Comparison of ENCODE assay signal across 12 cellular contexts in genomic region chr3:4829031-4829394, GRCh38.
A peak's percentile ranks its signal among the peaks of the same experiment; 100 is the strongest.
DNase-seq lines count a peak whose midpoint lies in the region; ATAC-seq and TF ChIP-seq lines count a peak whose summit lies in the region.
"Had no signal": no experiment of that assay in that cellular context is flagged by ENCODE, and none has a peak within 500 bp of the region (broad histone marks: within the 10 kb centered on the region; RNA-seq: fewer than 3 reads in every experiment).

No MANE protein-coding gene starts in this region.

- H3K4me1 Mint-ChIP-seq in stimulated activated naive CD8-positive, alpha-beta T cell treated with anti-CD3 and anti-CD28 coated beads, Interleukin-15, Interleukin-2, amounts not matched to agents 100 ng/mL and 50 ng/mL, for 24 hours (ENCODE audit: low read depth), result peaks cover 98% of the 10 kb centered on the region
- peaks cover 56% of the 10 kb centered on the region for H3K4me1 Mint-ChIP-seq in nephron progenitor cell

- DNase-seq in stimulated activated naive CD8-positive, alpha-beta T cell treated with anti-CD3 and anti-CD28 coated beads, Interleukin-15, Interleukin-2, amounts not matched to agents 100 U/mL and 50 U/mL, for 24 hours, result no peak
- DNase-seq in Peyer's patch, result no peak
- no peak for DNase-seq in nephron progenitor cell
- no peak for DNase-seq in ureter (ENCODE audit: low spot score)
- DNase-seq in EL, result no peak
- DNase-seq: activated CD8-positive, alpha-beta memory T cell treated with anti-CD3 and anti-CD28 coated beads for 24 hours; MM.1S had no signal

- H3K4me3 ChIP-seq in Peyer's patch (no peak overlapping the region), gastroesophageal sphincter (no peak overlapping the region)
- H3K4me3 ChIP-seq: psoas muscle had no signal

- no peak for ATAC-seq in stimulated activated naive CD8-positive, alpha-beta T cell treated with anti-CD3 and anti-CD28 coated beads, Interleukin-15, Interleukin-2, amounts not matched to agents 100 U/mL and 50 U/mL, for 24 hours
- ATAC-seq in gastroesophageal sphincter, result no peak
- no peak for ATAC-seq in HG03460 (IDR thresholded peaks at IDR 0.05; ENCODE audit: unreplicated experiment)
- ATAC-seq: psoas muscle had no signal

- no peak for TF ChIP-seq POLR2A in Peyer's patch (IDR thresholded peaks at IDR 0.05)
- TF ChIP-seq POLR2A in gastroesophageal sphincter (IDR thresholded peaks at IDR 0.05), result no peak

- H3K36me3 Mint-ChIP-seq in stimulated activated naive CD8-positive, alpha-beta T cell treated with anti-CD3 and anti-CD28 coated beads, Interleukin-15, Interleukin-2, amounts not matched to agents 100 ng/mL and 50 ng/mL, for 24 hours (ENCODE audit: low read depth), result peaks cover 86% of the 10 kb centered on the region
- peaks cover 77% of the 10 kb centered on the region for H3K36me3 Mint-ChIP-seq in nephron progenitor cell (ENCODE audit: low read depth)

- H3K27me3 ChIP-seq in Peyer's patch (no peaks in the 10 kb centered on the region), gastroesophageal sphincter (no peaks in the 10 kb centered on the region)

- H3K36me3 ChIP-seq in Peyer's patch, result no peaks in the 10 kb centered on the region
- H3K36me3 ChIP-seq in gastroesophageal sphincter, result peaks cover 0 to 39% of the 10 kb centered on the region in 2 donors

- 43 to 88% methylated on average over 1 of the region's 1 CpG for WGBS in gastroesophageal sphincter (ENCODE audit: low coverage in 1 of 2), 2 donors

- H3K27ac Mint-ChIP-seq in stimulated activated naive CD8-positive, alpha-beta T cell treated with anti-CD3 and anti-CD28 coated beads, Interleukin-15, Interleukin-2, amounts not matched to agents 100 ng/mL and 50 ng/mL, for 24 hours, result peak overlapping the region; percentile 100
- no peak overlapping the region for H3K27ac Mint-ChIP-seq in nephron progenitor cell

- no peak for TF ChIP-seq CTCF in Peyer's patch (IDR thresholded peaks at IDR 0.05)
- no peak for TF ChIP-seq CTCF in gastroesophageal sphincter (IDR thresholded peaks at IDR 0.05)
- TF ChIP-seq CTCF in nephron progenitor cell (IDR thresholded peaks at IDR 0.05), result no peak

- no peak for TF ChIP-seq EP300 in gastroesophageal sphincter (IDR thresholded peaks at IDR 0.05)

- H3K4me1 ChIP-seq in Peyer's patch (peaks cover 14 to 52% (median 38%) of the 10 kb centered on the region in 4 donors), gastroesophageal sphincter (peaks cover 0 to 77% (median 42%) of the 10 kb centered on the region in 3 donors)

- no peaks in the 10 kb centered on the region for H3K9me3 ChIP-seq in Peyer's patch
- no peaks in the 10 kb centered on the region for H3K9me3 ChIP-seq in gastroesophageal sphincter
- H3K9me3 ChIP-seq: psoas muscle had no signal

- no peaks in the 10 kb centered on the region for H3K27me3 Mint-ChIP-seq in stimulated activated naive CD8-positive, alpha-beta T cell treated with anti-CD3 and anti-CD28 coated beads, Interleukin-15, Interleukin-2, amounts not matched to agents 100 ng/mL and 50 ng/mL, for 24 hours
- H3K27me3 Mint-ChIP-seq in nephron progenitor cell (ENCODE audit: low read depth, poor library complexity), result no peaks in the 10 kb centered on the region
- H3K27me3 Mint-ChIP-seq: dendritic cell treated with granulocyte-macrophage colony-stimulating factor and Interleukin-4, amounts not matched to agents 40 ng/mL and 50 ng/mL, for 4 days had no signal

- H3K27ac ChIP-seq in Peyer's patch, result peak overlapping the region in 3 of 4 donors; percentile 11 to 89 (median 89)
- H3K27ac ChIP-seq in gastroesophageal sphincter, result peak overlapping the region in 3 of 4 donors; percentile 69 to 84 (median 78)

- no peaks in the 10 kb centered on the region for H3K9me3 Mint-ChIP-seq in stimulated activated naive CD8-positive, alpha-beta T cell treated with anti-CD3 and anti-CD28 coated beads, Interleukin-15, Interleukin-2, amounts not matched to agents 100 ng/mL and 50 ng/mL, for 24 hours
- H3K9me3 Mint-ChIP-seq in nephron progenitor cell, result no peaks in the 10 kb centered on the region
- H3K9me3 Mint-ChIP-seq: dendritic cell treated with granulocyte-macrophage colony-stimulating factor and Interleukin-4, amounts not matched to agents 40 ng/mL and 50 ng/mL, for 4 days had no signal

- peak overlapping the region; percentile 90 for H3K4me3 Mint-ChIP-seq in stimulated activated naive CD8-positive, alpha-beta T cell treated with anti-CD3 and anti-CD28 coated beads, Interleukin-15, Interleukin-2, amounts not matched to agents 100 ng/mL and 50 ng/mL, for 24 hours
- no peak overlapping the region for H3K4me3 Mint-ChIP-seq in nephron progenitor cell
- H3K4me3 Mint-ChIP-seq: dendritic cell treated with granulocyte-macrophage colony-stimulating factor and Interleukin-4, amounts not matched to agents 40 ng/mL and 50 ng/mL, for 4 days had no signal
